Comparison of ENCODE assay signal across 17 cellular contexts in genomic region chr9:134624119-134624826, GRCh38. TPM values are rescaled to one million over a fixed set of nuclear protein-coding genes. Genes with fewer than 3 reads are reported as not detected.
DNase-seq lines count a peak whose midpoint lies in the region; ATAC-seq, FAIRE-seq and TF ChIP-seq lines count a peak whose summit lies in the region.
"Had no signal": no experiment of that assay in that cellular context is flagged by ENCODE, and none has a peak within 500 bp of the region (broad histone marks: within the 10 kb centered on the region; RNA-seq: fewer than 3 reads in every experiment).

No MANE protein-coding gene starts in this region.

- 75% methylated on average over 15 of the region's 18 CpGs for WGBS in A549 (ENCODE audit: missing lambda C conversion rate)
- WGBS in GM23248 (ENCODE audit: low coverage in 1 of 2, low lambda C conversion rate in 2 of 2, missing lambda C conversion rate in 2 of 2), 2 experiments, result 30 to 34% methylated on average over 18 of the region's 18 CpGs
- WGBS in neuronal stem cell (ENCODE audit: extremely low coverage in 2 of 2, insufficient read length in 2 of 2, insufficient replicate concordance in 1 of 2), 2 donors, result no CpG with 5 or more reads among the region's 18 CpGs

- no peaks in the 10 kb centered on the region for H3K9me2 ChIP-seq in GM23248 (ENCODE audit: insufficient read depth)

- H3K9me3 ChIP-seq in A549 (no peaks in the 10 kb centered on the region), GM23248 (ENCODE audit: low read depth) (no peaks in the 10 kb centered on the region), neuronal stem cell (replicated peaks in 1 of 2; ENCODE audit: control insufficient read depth in 2 of 2, insufficient read depth in 1 of 2, low read depth in 1 of 2, low read length in 2 of 2) (no peaks in the 10 kb centered on the region)
- H3K9me3 ChIP-seq: breast epithelium, vagina had no signal

- no peak for TF ChIP-seq EP300 in A549 (IDR thresholded peaks at IDR 0.05)

- H3K4me1 ChIP-seq in A549 (peaks cover 49% of the 10 kb centered on the region), GM23248 (ENCODE audit: insufficient read depth) (peaks cover 47% of the 10 kb centered on the region), neuronal stem cell (ENCODE audit: control insufficient read depth in 2 of 2, insufficient read depth in 1 of 2, low read depth in 1 of 2, low read length in 2 of 2) (peaks cover 0 to 13% of the 10 kb centered on the region in 2 donors)
- H3K4me1 ChIP-seq: breast epithelium had no signal

- H3K9ac ChIP-seq in GM23248 (peak overlapping the region; percentile 79), neuronal stem cell (ENCODE audit: low read depth, low read length, poor library complexity) (no peak overlapping the region)

- no peak overlapping the region for H4K91ac ChIP-seq in neuronal stem cell (ENCODE audit: low read depth, low read length, poor library complexity)

- H3K79me1 ChIP-seq in neuronal stem cell (ENCODE audit: low read depth, low read length), result no peaks in the 10 kb centered on the region

- peak overlapping the region; percentile 30 for H3K23ac ChIP-seq in neuronal stem cell (ENCODE audit: low read depth, low read length, poor library complexity)

- H2AK5ac ChIP-seq in neuronal stem cell (ENCODE audit: low read depth, low read length), result no peak overlapping the region

- CTCF ChIA-PET in A549 (lab: Yijun Ruan, JAX), result interaction anchor here (1.0 to 2.1 kb wide), 9 partner anchors 9 to 443 kb away, joined by 3 to 8 read pairs (median 4); no protein-coding TSS in a partner anchor

- no peak overlapping the region for H2BK120ac ChIP-seq in neuronal stem cell (ENCODE audit: low read depth, low read length)

- H3K27me3 ChIP-seq in GM23248 (replicated peaks; ENCODE audit: insufficient read depth), result no peaks in the 10 kb centered on the region
- H3K27me3 ChIP-seq in neuronal stem cell (ENCODE audit: control insufficient read depth in 3 of 3, insufficient read depth in 3 of 3, low read depth in 1 of 3, low read length in 3 of 3), result peaks cover 0 to 4% (median 0%) of the 10 kb centered on the region in 3 experiments
- H3K27me3 ChIP-seq: vagina had no signal

- peaks cover 44% of the 10 kb centered on the region for H3F3A ChIP-seq in GM23248 (ENCODE audit: insufficient read depth)

- no peak for TF ChIP-seq RAD21 in A549 (conservative IDR thresholded peaks at IDR 0.05 in 1 of 2, IDR thresholded peaks at IDR 0.05 in 1 of 2)

- no peak for TF ChIP-seq POLR2A in A549 (IDR thresholded peaks at IDR 0.05; ENCODE audit: low read length)

- H3K18ac ChIP-seq in neuronal stem cell (ENCODE audit: low read length), result peak overlapping the region; percentile 79

- POLR2A ChIA-PET in A549 (lab: Yijun Ruan, JAX), result interaction anchor here (1.0 to 1.9 kb wide), 4 partner anchors 17 to 22 kb away, joined by 3 to 10 read pairs (median 4); partner anchors contain the start of gene COL5A1

- peak overlapping the region; percentile 77 for H2BK15ac ChIP-seq in neuronal stem cell (ENCODE audit: low read length)

- H3K27ac ChIP-seq in A549 (peak overlapping the region; percentile 87 to 88), GM23248 (peak overlapping the region; percentile 97), neuronal stem cell (replicated peaks; ENCODE audit: low read length) (no peak overlapping the region)
- H3K27ac ChIP-seq: breast epithelium, vagina had no signal

- FAIRE-seq in A549 (lab: Jason Lieb, UNC), result no peak

- no peaks in the 10 kb centered on the region for H4K20me1 ChIP-seq in GM23248 (ENCODE audit: insufficient read depth)

- in situ Hi-C loops in GM23248 (cut with MboI), result no loop called here

- H3K79me2 ChIP-seq in GM23248 (ENCODE audit: insufficient read depth), result no peaks in the 10 kb centered on the region

- no peak overlapping the region for H2BK5ac ChIP-seq in neuronal stem cell (ENCODE audit: low read length)

- H2BK12ac ChIP-seq in neuronal stem cell (ENCODE audit: low read length), result peak overlapping the region; percentile 5

- no peak overlapping the region for H4K8ac ChIP-seq in neuronal stem cell (ENCODE audit: low read depth, low read length)

- peak overlapping the region; percentile 54 for H3K4me2 ChIP-seq in A549
- H3K4me2 ChIP-seq in GM23248 (ENCODE audit: unreplicated experiment), result peak overlapping the region; percentile 59
- H3K4me2 ChIP-seq in neuronal stem cell (ENCODE audit: insufficient read depth, low read length, poor library complexity, severe bottlenecking), result no peak overlapping the region

- no peak for TF ChIP-seq CTCF in A549 (IDR thresholded peaks at IDR 0.05)

- no peak overlapping the region for H3K4me3 ChIP-seq in A549
- peak overlapping the region; percentile 38 for H3K4me3 ChIP-seq in GM23248
- no peak overlapping the region for H3K4me3 ChIP-seq in neuronal stem cell (ENCODE audit: low read length in 2 of 2)
- H3K4me3 ChIP-seq: breast epithelium, vagina had no signal

- DNase-seq in A549 (ENCODE audit: low read depth in 1 of 2, low spot score in 1 of 2) (no peak), GM23248 (peak; percentile 91), cerebellar cortex (ENCODE audit: low spot score) (peak; percentile 20), neuronal stem cell (ENCODE audit: low spot score) (no peak), NCI-H345 (lab: John Stamatoyannopoulos, UW) (no peak), RKO (ENCODE audit: low spot score) (no peak)
- no peak for DNase-seq in activated CD4-positive, CD25-positive, alpha-beta regulatory T cell treated with anti-CD3 and anti-CD28 coated beads, Interleukin-2, amount 50 U/mL, for 72 hours
- DNase-seq: activated CD4-positive, alpha-beta T cell treated with anti-CD3 and anti-CD28 coated beads for 48 hours; activated T-cell treated with anti-CD3 and anti-CD28 coated beads, Interleukin-2, amount 50 U/mL, for 4 hours; DND-41; NCI-H2171; nucleus accumbens; stimulated activated CD4-positive, alpha-beta T cell treated with anti-CD3 and anti-CD28 coated beads, Interleukin-15, amount 100 ng/mL, for 24 hours had no signal

- no peak overlapping the region for H3K14ac ChIP-seq in neuronal stem cell (ENCODE audit: low read length)

- H3K4ac ChIP-seq in neuronal stem cell (ENCODE audit: low read length), result no peak overlapping the region

- no peak; a peak in 2 of 6 replicates for ATAC-seq in A549
- no peak for ATAC-seq in HG03460 (IDR thresholded peaks at IDR 0.05; ENCODE audit: unreplicated experiment)
- ATAC-seq: activated T-cell treated with anti-CD3 and anti-CD28 coated beads, Interleukin-2, amount 50 U/mL, for 4 hours; left lobe of liver had no signal

- H3K36me3 ChIP-seq in GM23248 (ENCODE audit: low read depth), result no peaks in the 10 kb centered on the region
- no peaks in the 10 kb centered on the region for H3K36me3 ChIP-seq in neuronal stem cell (replicated peaks in 1 of 2; ENCODE audit: control insufficient read depth in 2 of 2, insufficient read depth in 2 of 2, low read length in 2 of 2)
- H3K36me3 ChIP-seq: breast epithelium, vagina had no signal

- H2AFZ ChIP-seq in GM23248, result no peak overlapping the region
- H2AFZ ChIP-seq in neuronal stem cell (ENCODE audit: low read length), result no peak overlapping the region

TF ChIP-seq in A549, 52 proteins besides CTCF, POLR2A, EP300 and RAD21:
- TF ChIP-seq MYC (IDR thresholded peaks at IDR 0.05; ENCODE audit: borderline replicate concordance, low read length) (no peak), USF2 (IDR thresholded peaks at IDR 0.05) (0 out of 2 replicates have a peak, but pooled peaks have one; percentile 9)

RNA-seq across cellular contexts. Expression of gene COL5A1, which starts 17.3 kb away (rescaled TPM):
- polyA plus RNA-seq in A549 (2011; rRNA removed) (15.2 and 16.1 TPM in 2 replicates), A549 (2017; fragmentation: RNase III; extraction: RNeasy Plus Mini Kit Qiagen cat#74134 plus additional on column Dnase treatment) (50.7 to 72.3 TPM (median 67.5 TPM) in 3 replicates), GM23248 (2016; fragmentation: Nextera tagmentation; extraction: Ambion mirVana) (206 and 211 TPM in 2 replicates)
- polyA plus RNA-seq in A549 (2012; cell fraction: cytosol; rRNA removed), result 19.4 and 22.8 TPM in 2 replicates
- 109 and 117 TPM in 2 replicates for polyA plus RNA-seq in A549 (2012; cell fraction: nucleus; rRNA removed)
- 18.7 and 27.1 TPM in 2 replicates for polyA minus RNA-seq in A549 (2011; rRNA and poly(A)+ RNA removed)
- total RNA-seq in GM23248 (2014; rRNA removed; shearing (Covaris generic)), result 812 and 897 TPM in 2 replicates
- 10.1 TPM for polyA plus RNA-seq in neuronal stem cell (2013, experiment 1 of 2)
- 10.2 TPM for polyA plus RNA-seq in neuronal stem cell (2013, experiment 2 of 2)

Comparison
In these comparisons a context has a peak if more than half of its experiments do, and no peak if none do; other contexts are left out.
1. DNase-seq: peak in GM23248 (single experiment) and cerebellar cortex (single experiment); none in A549 (0 of 2), neuronal stem cell (single experiment), activated CD4-positive, CD25-positive, alpha-beta regulatory T cell treated with anti-CD3 and anti-CD28 coated beads, Interleukin-2, amount 50 U/mL, for 72 hours (single experiment), NCI-H345 (single experiment) and RKO (single experiment).